In the genomic region with DNA sequence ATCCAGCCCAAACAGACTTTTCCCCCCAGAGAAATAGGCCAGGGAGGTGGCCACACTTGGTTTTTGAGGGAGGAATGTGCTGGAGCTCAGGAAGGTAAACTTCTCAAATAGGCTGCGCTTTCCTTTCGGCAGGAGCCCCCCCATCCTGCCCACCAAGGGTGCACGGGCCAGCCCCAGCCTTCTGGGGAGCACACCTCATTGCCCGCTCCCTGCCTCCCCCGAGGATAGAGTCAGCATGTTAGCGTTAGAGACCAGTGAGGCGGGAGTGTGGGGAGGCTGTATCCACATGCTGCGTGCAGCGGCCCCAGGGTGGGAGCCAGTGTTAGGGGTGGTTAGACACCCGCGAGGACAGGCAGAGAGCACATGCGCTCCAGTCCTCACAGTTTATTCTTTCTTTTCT, we compare ENCODE assay signal across 24 cellular contexts. TPM values are rescaled to one million over a fixed set of nuclear protein-coding genes. Genes with fewer than 3 reads are reported as not detected.
A peak's percentile ranks its signal among the peaks of the same experiment; 100 is the strongest.
DNase-seq lines count a peak whose midpoint lies in the region; ATAC-seq and TF ChIP-seq lines count a peak whose summit lies in the region.
"Had no signal": no experiment of that assay in that cellular context is flagged by ENCODE, and none has a peak within 500 bp of the region (broad histone marks: within the 10 kb centered on the region; RNA-seq: fewer than 3 reads in every experiment).

No MANE protein-coding gene starts in this region.

- no peaks in the 10 kb centered on the region for H3K9me3 ChIP-seq in osteoblast (ENCODE audit: low read depth, low read length)
- H3K9me3 ChIP-seq: gastrocnemius medialis, left ventricle myocardium inferior had no signal

- H3K79me2 ChIP-seq in osteoblast (ENCODE audit: insufficient read depth, low read length) = no peaks in the 10 kb centered on the region
- H3K79me2 ChIP-seq: parathyroid adenoma had no signal

- no peaks in the 10 kb centered on the region for H3K4me1 ChIP-seq in osteoblast (ENCODE audit: insufficient read depth, low read length)
- H3K4me1 ChIP-seq: parathyroid adenoma had no signal

- no peak for TF ChIP-seq CTCF in osteoblast (IDR thresholded peaks at IDR 0.05; ENCODE audit: extremely low read depth, low read depth, low read length)

- no peak overlapping the region for H2AFZ ChIP-seq in osteoblast (ENCODE audit: low read length)
- H2AFZ ChIP-seq: parathyroid adenoma had no signal

- no peak for ATAC-seq in esophagus mucosa
- ATAC-seq: gastrocnemius medialis; GM12878; naive thymus-derived CD4-positive, alpha-beta T cell; stimulated activated memory B cell treated with anti-CD40 and anti-IgM and Interleukin-4, amounts not matched to agents 10 μg/mL and 1 μg/mL and 100 μg/mL, for 72 hours; T-helper 17 cell had no signal

- no peak overlapping the region for H3K4me2 ChIP-seq in osteoblast (ENCODE audit: insufficient read depth, low read length)

- H4K20me1 ChIP-seq in osteoblast (ENCODE audit: insufficient read depth, low read length) = no peaks in the 10 kb centered on the region

- peak overlapping the region; percentile 58 for H3K27ac ChIP-seq in substantia nigra (ENCODE audit: low read depth, low read length, poor library complexity, severe bottlenecking)
- no peak overlapping the region for H3K27ac ChIP-seq in osteoblast (ENCODE audit: low read depth, low read length)
- H3K27ac ChIP-seq: coronary artery, gastrocnemius medialis, HL-60, left ventricle myocardium inferior, parathyroid adenoma had no signal

- DNase-seq in NCI-H1436 (lab: John Stamatoyannopoulos, UW) (peak; percentile 13), NCI-H1436 treated with DMSO at 0.1 percent for 48 hours (lab: John Stamatoyannopoulos, UW) (no peak), NCI-H69 (lab: John Stamatoyannopoulos, UW) (peak; percentile 75), kidney glomerular epithelial cell (lab: John Stamatoyannopoulos, UW) (peak; percentile 70), substantia nigra (lab: John Stamatoyannopoulos, UW) (no peak), osteoblast (ENCODE audit: insufficient read length, low spot score, missing footprints) (no peak), superior temporal gyrus (ENCODE audit: extremely low spot score) (no peak)
- DNase-seq: activated CD4-positive, alpha-beta T cell treated with anti-CD3 and anti-CD28 coated beads for 48 hours; activated gamma-delta T cell treated with Interleukin-2 at 50 U/mL for 16 hours; activated T-cell treated with anti-CD3 and anti-CD28 coated beads, Interleukin-2, amount 50 U/mL, for 24 hours; AML-193; DND-41; gastrocnemius medialis; left ventricle myocardium inferior; naive thymus-derived CD4-positive, alpha-beta T cell; NCI-H524 treated with DMSO at 0.1 percent for 48 hours; stimulated activated CD4-positive, alpha-beta T cell treated with anti-CD3 and anti-CD28 coated beads, Interleukin-4, amount 100 ng/mL, for 1 hour; T-helper 17 cell had no signal

- H3K4me3 ChIP-seq in osteoblast (ENCODE audit: insufficient read depth, low read length) = no peak overlapping the region
- H3K4me3 ChIP-seq: coronary artery, gastrocnemius medialis, GM12878, left ventricle myocardium inferior had no signal

- H3K36me3 ChIP-seq in osteoblast (ENCODE audit: insufficient read depth, low read length) = peaks cover 23% of the 10 kb centered on the region

- H3K27me3 ChIP-seq in osteoblast (ENCODE audit: insufficient read depth, low read length) = no peaks in the 10 kb centered on the region
- H3K27me3 ChIP-seq: gastrocnemius medialis had no signal

RNA-seq across cellular contexts. Expression of a gene that starts 42.3 kb away (rescaled TPM):
- total RNA-seq in osteoblast = 1.4 and 1.8 TPM in 2 replicates
- 0.64 TPM for total RNA-seq in esophagus mucosa

Comparison
In these comparisons a context has a peak if more than half of its experiments do, and no peak if none do; other contexts are left out.
1. DNase-seq: peak in NCI-H1436 (single experiment), NCI-H69 (single experiment) and kidney glomerular epithelial cell (single experiment); none in NCI-H1436 treated with DMSO at 0.1 percent for 48 hours (single experiment), substantia nigra (0 of 49), osteoblast (single experiment) and superior temporal gyrus (single experiment).